Comparison of ENCODE assay signal across 2 cellular contexts in the genomic region with DNA sequence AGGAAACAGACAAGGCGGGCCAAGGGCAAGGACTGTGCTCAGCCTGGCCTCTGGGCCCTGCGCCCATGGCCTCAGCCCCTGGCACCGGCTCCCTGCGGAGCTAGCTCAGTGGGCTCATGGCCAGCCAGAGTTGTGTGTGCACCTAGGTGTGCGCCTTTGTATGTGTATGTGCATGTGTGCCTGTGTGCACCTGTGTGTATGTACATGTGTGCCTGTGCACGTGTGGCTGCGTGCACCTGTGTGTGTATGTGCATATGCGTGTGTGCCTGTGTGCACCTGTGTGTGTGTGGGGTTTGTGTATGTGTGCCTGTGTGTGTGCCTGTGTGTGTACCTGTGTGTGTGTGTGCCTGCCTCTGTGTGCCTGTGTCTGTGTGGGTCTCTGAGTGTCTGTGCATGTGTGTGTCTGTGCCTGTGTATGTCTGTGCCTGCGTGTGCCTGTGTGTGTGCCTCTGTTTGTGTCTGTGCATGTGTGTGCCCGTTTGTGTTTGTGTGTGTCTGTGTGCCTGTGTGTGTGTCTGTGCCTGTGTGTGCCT.
TF ChIP-seq lines count a peak whose summit lies in the region.

No MANE protein-coding gene starts in this region.

TF ChIP-seq in HEK293, 187 proteins besides CTCF, POLR2A, EP300 and RAD21 (continued from another document and continues in another):
- TF ChIP-seq, protein P1, sequence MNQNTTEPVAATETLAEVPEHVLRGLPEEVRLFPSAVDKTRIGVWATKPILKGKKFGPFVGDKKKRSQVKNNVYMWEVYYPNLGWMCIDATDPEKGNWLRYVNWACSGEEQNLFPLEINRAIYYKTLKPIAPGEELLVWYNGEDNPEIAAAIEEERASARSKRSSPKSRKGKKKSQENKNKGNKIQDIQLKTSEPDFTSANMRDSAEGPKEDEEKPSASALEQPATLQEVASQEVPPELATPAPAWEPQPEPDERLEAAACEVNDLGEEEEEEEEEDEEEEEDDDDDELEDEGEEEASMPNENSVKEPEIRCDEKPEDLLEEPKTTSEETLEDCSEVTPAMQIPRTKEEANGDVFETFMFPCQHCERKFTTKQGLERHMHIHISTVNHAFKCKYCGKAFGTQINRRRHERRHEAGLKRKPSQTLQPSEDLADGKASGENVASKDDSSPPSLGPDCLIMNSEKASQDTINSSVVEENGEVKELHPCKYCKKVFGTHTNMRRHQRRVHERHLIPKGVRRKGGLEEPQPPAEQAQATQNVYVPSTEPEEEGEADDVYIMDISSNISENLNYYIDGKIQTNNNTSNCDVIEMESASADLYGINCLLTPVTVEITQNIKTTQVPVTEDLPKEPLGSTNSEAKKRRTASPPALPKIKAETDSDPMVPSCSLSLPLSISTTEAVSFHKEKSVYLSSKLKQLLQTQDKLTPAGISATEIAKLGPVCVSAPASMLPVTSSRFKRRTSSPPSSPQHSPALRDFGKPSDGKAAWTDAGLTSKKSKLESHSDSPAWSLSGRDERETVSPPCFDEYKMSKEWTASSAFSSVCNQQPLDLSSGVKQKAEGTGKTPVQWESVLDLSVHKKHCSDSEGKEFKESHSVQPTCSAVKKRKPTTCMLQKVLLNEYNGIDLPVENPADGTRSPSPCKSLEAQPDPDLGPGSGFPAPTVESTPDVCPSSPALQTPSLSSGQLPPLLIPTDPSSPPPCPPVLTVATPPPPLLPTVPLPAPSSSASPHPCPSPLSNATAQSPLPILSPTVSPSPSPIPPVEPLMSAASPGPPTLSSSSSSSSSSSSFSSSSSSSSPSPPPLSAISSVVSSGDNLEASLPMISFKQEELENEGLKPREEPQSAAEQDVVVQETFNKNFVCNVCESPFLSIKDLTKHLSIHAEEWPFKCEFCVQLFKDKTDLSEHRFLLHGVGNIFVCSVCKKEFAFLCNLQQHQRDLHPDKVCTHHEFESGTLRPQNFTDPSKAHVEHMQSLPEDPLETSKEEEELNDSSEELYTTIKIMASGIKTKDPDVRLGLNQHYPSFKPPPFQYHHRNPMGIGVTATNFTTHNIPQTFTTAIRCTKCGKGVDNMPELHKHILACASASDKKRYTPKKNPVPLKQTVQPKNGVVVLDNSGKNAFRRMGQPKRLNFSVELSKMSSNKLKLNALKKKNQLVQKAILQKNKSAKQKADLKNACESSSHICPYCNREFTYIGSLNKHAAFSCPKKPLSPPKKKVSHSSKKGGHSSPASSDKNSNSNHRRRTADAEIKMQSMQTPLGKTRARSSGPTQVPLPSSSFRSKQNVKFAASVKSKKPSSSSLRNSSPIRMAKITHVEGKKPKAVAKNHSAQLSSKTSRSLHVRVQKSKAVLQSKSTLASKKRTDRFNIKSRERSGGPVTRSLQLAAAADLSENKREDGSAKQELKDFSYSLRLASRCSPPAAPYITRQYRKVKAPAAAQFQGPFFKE (tag by site-specific recombination; IDR thresholded peaks at IDR 0.05; ENCODE audit: borderline replicate concordance) = no peak
- TF ChIP-seq ZBTB48 (tag by site-specific recombination; IDR thresholded peaks at IDR 0.05) (0 out of 2 replicates have a peak, but pooled peaks have one; percentile 51), ZNF571 (tag by site-specific recombination; IDR thresholded peaks at IDR 0.05) (peak; percentile 82), ZNF324 (tag by site-specific recombination; IDR thresholded peaks at IDR 0.05) (no peak), ZNF121 (tag by site-specific recombination; IDR thresholded peaks at IDR 0.05) (no peak), ZNF2 (tag by site-specific recombination; IDR thresholded peaks at IDR 0.05) (no peak; the same call in 1 of the 2 replicates), ZNF433 (tag by site-specific recombination; IDR thresholded peaks at IDR 0.05; ENCODE audit: low read depth) (no peak), ZNF221 (tag by site-specific recombination; IDR thresholded peaks at IDR 0.05; ENCODE audit: borderline replicate concordance) (no peak), ZNF600 (tag by site-specific recombination; IDR thresholded peaks at IDR 0.05) (no peak), ZNF596 (tag by site-specific recombination; IDR thresholded peaks at IDR 0.05) (no peak), ZNF776 (tag by site-specific recombination; IDR thresholded peaks at IDR 0.05; ENCODE audit: borderline replicate concordance) (peak; percentile 74; the same call in 1 of the 2 replicates), ZNF350 (tag by site-specific recombination; IDR thresholded peaks at IDR 0.05) (no peak), ZNF830 (tag by site-specific recombination; IDR thresholded peaks at IDR 0.05; ENCODE audit: low read depth) (no peak)
- TF ChIP-seq, protein P2, sequence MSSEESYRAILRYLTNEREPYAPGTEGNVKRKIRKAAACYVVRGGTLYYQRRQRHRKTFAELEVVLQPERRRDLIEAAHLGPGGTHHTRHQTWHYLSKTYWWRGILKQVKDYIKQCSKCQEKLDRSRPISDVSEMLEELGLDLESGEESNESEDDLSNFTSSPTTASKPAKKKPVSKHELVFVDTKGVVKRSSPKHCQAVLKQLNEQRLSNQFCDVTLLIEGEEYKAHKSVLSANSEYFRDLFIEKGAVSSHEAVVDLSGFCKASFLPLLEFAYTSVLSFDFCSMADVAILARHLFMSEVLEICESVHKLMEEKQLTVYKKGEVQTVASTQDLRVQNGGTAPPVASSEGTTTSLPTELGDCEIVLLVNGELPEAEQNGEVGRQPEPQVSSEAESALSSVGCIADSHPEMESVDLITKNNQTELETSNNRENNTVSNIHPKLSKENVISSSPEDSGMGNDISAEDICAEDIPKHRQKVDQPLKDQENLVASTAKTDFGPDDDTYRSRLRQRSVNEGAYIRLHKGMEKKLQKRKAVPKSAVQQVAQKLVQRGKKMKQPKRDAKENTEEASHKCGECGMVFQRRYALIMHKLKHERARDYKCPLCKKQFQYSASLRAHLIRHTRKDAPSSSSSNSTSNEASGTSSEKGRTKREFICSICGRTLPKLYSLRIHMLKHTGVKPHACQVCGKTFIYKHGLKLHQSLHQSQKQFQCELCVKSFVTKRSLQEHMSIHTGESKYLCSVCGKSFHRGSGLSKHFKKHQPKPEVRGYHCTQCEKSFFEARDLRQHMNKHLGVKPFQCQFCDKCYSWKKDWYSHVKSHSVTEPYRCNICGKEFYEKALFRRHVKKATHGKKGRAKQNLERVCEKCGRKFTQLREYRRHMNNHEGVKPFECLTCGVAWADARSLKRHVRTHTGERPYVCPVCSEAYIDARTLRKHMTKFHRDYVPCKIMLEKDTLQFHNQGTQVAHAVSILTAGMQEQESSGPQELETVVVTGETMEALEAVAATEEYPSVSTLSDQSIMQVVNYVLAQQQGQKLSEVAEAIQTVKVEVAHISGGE (tag by site-specific recombination; conservative IDR thresholded peaks at IDR 0.05; ENCODE audit: low read depth) = no peak

TF ChIP-seq in HepG2, 621 proteins besides CTCF, POLR2A, EP300 and RAD21 (continued from another document):
- TF ChIP-seq, protein P3, sequence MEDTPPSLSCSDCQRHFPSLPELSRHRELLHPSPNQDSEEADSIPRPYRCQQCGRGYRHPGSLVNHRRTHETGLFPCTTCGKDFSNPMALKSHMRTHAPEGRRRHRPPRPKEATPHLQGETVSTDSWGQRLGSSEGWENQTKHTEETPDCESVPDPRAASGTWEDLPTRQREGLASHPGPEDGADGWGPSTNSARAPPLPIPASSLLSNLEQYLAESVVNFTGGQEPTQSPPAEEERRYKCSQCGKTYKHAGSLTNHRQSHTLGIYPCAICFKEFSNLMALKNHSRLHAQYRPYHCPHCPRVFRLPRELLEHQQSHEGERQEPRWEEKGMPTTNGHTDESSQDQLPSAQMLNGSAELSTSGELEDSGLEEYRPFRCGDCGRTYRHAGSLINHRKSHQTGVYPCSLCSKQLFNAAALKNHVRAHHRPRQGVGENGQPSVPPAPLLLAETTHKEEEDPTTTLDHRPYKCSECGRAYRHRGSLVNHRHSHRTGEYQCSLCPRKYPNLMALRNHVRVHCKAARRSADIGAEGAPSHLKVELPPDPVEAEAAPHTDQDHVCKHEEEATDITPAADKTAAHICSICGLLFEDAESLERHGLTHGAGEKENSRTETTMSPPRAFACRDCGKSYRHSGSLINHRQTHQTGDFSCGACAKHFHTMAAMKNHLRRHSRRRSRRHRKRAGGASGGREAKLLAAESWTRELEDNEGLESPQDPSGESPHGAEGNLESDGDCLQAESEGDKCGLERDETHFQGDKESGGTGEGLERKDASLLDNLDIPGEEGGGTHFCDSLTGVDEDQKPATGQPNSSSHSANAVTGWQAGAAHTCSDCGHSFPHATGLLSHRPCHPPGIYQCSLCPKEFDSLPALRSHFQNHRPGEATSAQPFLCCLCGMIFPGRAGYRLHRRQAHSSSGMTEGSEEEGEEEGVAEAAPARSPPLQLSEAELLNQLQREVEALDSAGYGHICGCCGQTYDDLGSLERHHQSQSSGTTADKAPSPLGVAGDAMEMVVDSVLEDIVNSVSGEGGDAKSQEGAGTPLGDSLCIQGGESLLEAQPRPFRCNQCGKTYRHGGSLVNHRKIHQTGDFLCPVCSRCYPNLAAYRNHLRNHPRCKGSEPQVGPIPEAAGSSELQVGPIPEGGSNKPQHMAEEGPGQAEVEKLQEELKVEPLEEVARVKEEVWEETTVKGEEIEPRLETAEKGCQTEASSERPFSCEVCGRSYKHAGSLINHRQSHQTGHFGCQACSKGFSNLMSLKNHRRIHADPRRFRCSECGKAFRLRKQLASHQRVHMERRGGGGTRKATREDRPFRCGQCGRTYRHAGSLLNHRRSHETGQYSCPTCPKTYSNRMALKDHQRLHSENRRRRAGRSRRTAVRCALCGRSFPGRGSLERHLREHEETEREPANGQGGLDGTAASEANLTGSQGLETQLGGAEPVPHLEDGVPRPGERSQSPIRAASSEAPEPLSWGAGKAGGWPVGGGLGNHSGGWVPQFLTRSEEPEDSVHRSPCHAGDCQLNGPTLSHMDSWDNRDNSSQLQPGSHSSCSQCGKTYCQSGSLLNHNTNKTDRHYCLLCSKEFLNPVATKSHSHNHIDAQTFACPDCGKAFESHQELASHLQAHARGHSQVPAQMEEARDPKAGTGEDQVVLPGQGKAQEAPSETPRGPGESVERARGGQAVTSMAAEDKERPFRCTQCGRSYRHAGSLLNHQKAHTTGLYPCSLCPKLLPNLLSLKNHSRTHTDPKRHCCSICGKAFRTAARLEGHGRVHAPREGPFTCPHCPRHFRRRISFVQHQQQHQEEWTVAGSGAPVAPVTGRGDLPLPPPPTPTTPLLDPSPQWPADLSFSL (CRISPR knock-in tag; IDR thresholded peaks at IDR 0.05) = 0 out of 2 replicates have a peak, but pooled peaks have one; percentile 51
